Comparison of ENCODE assay signal across 20 cellular contexts in the genomic region with DNA sequence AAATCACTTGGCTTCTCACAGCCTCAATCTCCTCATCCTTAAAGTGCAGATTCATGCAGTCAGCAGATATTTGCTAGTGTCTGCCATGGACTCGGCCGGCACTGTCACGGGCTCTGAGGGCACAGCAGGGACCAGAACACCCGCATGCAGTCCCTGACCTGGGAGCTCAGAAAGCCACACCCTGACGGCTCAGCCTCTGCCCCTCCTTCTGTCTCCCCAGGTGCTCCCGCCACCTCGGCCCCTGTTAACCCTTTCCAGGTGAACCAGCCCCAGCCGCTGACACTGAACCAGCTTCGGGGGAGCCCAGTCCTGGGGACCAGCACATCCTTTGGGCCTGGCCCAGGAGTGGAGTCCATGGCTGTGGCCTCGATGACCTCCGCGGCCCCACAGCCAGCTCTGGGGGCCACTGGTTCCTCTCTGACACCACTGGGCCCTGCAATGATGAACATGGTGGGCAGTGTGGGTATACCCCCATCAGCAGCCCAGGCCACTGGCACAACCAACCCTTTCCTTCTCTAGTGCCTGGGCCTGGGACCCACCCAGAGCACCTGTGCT. TPM values are rescaled to one million over a fixed set of nuclear protein-coding genes. Genes with fewer than 3 reads are reported as not detected.
DNase-seq lines count a peak whose midpoint lies in the region; TF ChIP-seq lines count a peak whose summit lies in the region.
"Had no signal": no experiment of that assay in that cellular context is flagged by ENCODE, and none has a peak within 500 bp of the region (broad histone marks: within the 10 kb centered on the region; RNA-seq: fewer than 3 reads in every experiment).

No MANE protein-coding gene starts in this region.

- H3K4me1 ChIP-seq in endodermal cell (ENCODE audit: control insufficient read depth, insufficient read depth, low read length) (no peaks in the 10 kb centered on the region), OCI-LY7 (ENCODE audit: insufficient read depth, low read length, poor library complexity, severe bottlenecking) (peaks cover 3% of the 10 kb centered on the region)

- H3K9ac ChIP-seq in endodermal cell (ENCODE audit: extremely low read depth, low read length, poor library complexity, severe bottlenecking), result no peak overlapping the region

- H3K4me3 Mint-ChIP-seq in endodermal cell (no peak overlapping the region), mesothelial cell of epicardium (no peak overlapping the region)
- H3K4me3 Mint-ChIP-seq: HFFc6 had no signal

- no TSS peak for BruUV-seq in OCI-LY7 (replicated peaks; lab: Mats Ljungman, UMichigan)

- H3K4me2 ChIP-seq in OCI-LY7 (ENCODE audit: low read length), result no peak overlapping the region

- CTCF ChIA-PET in OCI-LY7 (lab: Charles Lee; ENCODE audit: unreplicated experiment), result interaction anchor here (0.7 kb wide), 1 partner anchor 309 kb away, joined by 3 read pairs; no protein-coding TSS in a partner anchor

- WGBS in endodermal cell (ENCODE audit: insufficient coverage in 1 of 2, insufficient read length in 1 of 2), 2 experiments, result 84 to 88% methylated on average over 4 to 12 of the region's 12 CpGs

- H3K4me1 Mint-ChIP-seq in endodermal cell (peaks cover 7% of the 10 kb centered on the region), mesothelial cell of epicardium (peaks cover 5% of the 10 kb centered on the region)

- POLR2A ChIA-PET in OCI-LY7 (lab: Charles Lee), result no interaction called here

- no peaks in the 10 kb centered on the region for H3K9me3 Mint-ChIP-seq in endodermal cell
- no peaks in the 10 kb centered on the region for H3K9me3 Mint-ChIP-seq in mesothelial cell of epicardium
- H3K9me3 Mint-ChIP-seq: HFFc6 had no signal

- H2AFZ ChIP-seq in OCI-LY7 (ENCODE audit: low read length), result no peak overlapping the region

- H3K27ac Mint-ChIP-seq in endodermal cell (no peak overlapping the region), mesothelial cell of epicardium (no peak overlapping the region)
- H3K27ac Mint-ChIP-seq: HFFc6 had no signal

- no peaks in the 10 kb centered on the region for H3K9me2 ChIP-seq in OCI-LY7 (ENCODE audit: insufficient read depth, low read length)

- H4K20me1 ChIP-seq in OCI-LY7 (ENCODE audit: insufficient read depth, low read length), result no peaks in the 10 kb centered on the region

- TF ChIP-seq CTCF in endodermal cell (conservative IDR thresholded peaks at IDR 0.05) (no peak), mesothelial cell of epicardium (IDR thresholded peaks at IDR 0.05; ENCODE audit: unreplicated experiment) (no peak), OCI-LY7 (conservative IDR thresholded peaks at IDR 0.05; ENCODE audit: low read length) (no peak)

- peaks cover 34% of the 10 kb centered on the region for H3K36me3 ChIP-seq in endodermal cell (ENCODE audit: control insufficient read depth, insufficient read depth, low read length)
- no peaks in the 10 kb centered on the region for H3K36me3 ChIP-seq in OCI-LY7 (ENCODE audit: insufficient read depth, low read length)

- H3K36me3 Mint-ChIP-seq in endodermal cell (ENCODE audit: low read depth) (peaks cover 18% of the 10 kb centered on the region), mesothelial cell of epicardium (peaks cover 5% of the 10 kb centered on the region)

- DNase-seq in activated effector memory CD4-positive, alpha-beta T cell treated with anti-CD3 and anti-CD28 coated beads, Interleukin-2, amount 50 U/mL, for 16 hours, result peak; percentile 49
- no peak for DNase-seq in activated effector memory CD4-positive, alpha-beta T cell treated with Interleukin-2 at 50 U/mL for 16 hours
- peak; percentile 72 for DNase-seq in endodermal cell
- peak; percentile 69 for DNase-seq in posterior vena cava (ENCODE audit: low spot score)
- DNase-seq in SHP77 (lab: John Stamatoyannopoulos, UW), result no peak
- no peak for DNase-seq in activated gamma-delta T cell (lab: John Stamatoyannopoulos, UW)
- DNase-seq in mesothelial cell of epicardium (ENCODE audit: low spot score in 2 of 2, unreplicated experiment in 2 of 2), result no peak
- no peak for DNase-seq in OCI-LY7 (ENCODE audit: low spot score)
- DNase-seq: DMS79, HFFc6, KG1, NCI-H1105, NCI-H146, NCI-H2029, NCI-H226, NCI-H510A treated with DMSO at 0.1 percent for 48 hours, NCI-H748 treated with DMSO at 0.1 percent for 48 hours had no signal

- no peaks in the 10 kb centered on the region for H3K79me2 ChIP-seq in OCI-LY7 (ENCODE audit: insufficient read depth, low read depth, low read length)

- no peak overlapping the region for H3K27ac ChIP-seq in endodermal cell (ENCODE audit: low read depth, low read length)
- H3K27ac ChIP-seq in OCI-LY7 (ENCODE audit: low read depth, low read length, poor library complexity, severe bottlenecking), result no peak overlapping the region
- H3K27ac ChIP-seq: C4-2B, SJSA1 had no signal

- H3K4me3 ChIP-seq in endodermal cell (ENCODE audit: low read length) (no peak overlapping the region), OCI-LY7 (ENCODE audit: low read depth, low read length, poor library complexity, severe bottlenecking) (no peak overlapping the region)
- H3K4me3 ChIP-seq: SJSA1 had no signal

- no peaks in the 10 kb centered on the region for H3K9me3 ChIP-seq in endodermal cell (ENCODE audit: control insufficient read depth, low read length)
- H3K9me3 ChIP-seq in OCI-LY7 (ENCODE audit: low read length), result no peaks in the 10 kb centered on the region
- H3K9me3 ChIP-seq: SJSA1 had no signal

- H3K27me3 ChIP-seq in endodermal cell (ENCODE audit: control insufficient read depth, insufficient read depth, low read length, poor library complexity, severe bottlenecking), result no peaks in the 10 kb centered on the region
- H3K27me3 ChIP-seq: SJSA1 had no signal

- intact Hi-C loops in posterior vena cava (cut with DNase I) (loop anchor here in 1 of 2 donors (5.0 kb wide), 1 partner anchor 77 kb away; no protein-coding TSS in a partner anchor), OCI-LY7 (cut with micrococcal nuclease; ENCODE audit: unreplicated experiment) (no loop called here)

- H3K27me3 Mint-ChIP-seq in endodermal cell (ENCODE audit: insufficient read depth) (no peaks in the 10 kb centered on the region), mesothelial cell of epicardium (ENCODE audit: low read depth) (no peaks in the 10 kb centered on the region)

RNA-seq across cellular contexts. Expression of gene B9D1, which starts 28.7 kb away (rescaled TPM):
- total RNA-seq in endodermal cell, result 10 to 100 TPM; 37.7 to 42.8 TPM
- polyA plus RNA-seq in endodermal cell (2013, experiment 1 of 2), result 28.5 TPM
- polyA plus RNA-seq in endodermal cell (2013, experiment 2 of 2), result 25.0 TPM
- total RNA-seq in posterior vena cava, result 1 to 10 TPM; 7.7 to 9.8 TPM
- 20.9 to 26.2 TPM (median 22.2 TPM) in 3 replicates for total RNA-seq in mesothelial cell of epicardium
- 35.8 and 38.1 TPM in 2 replicates for total RNA-seq in OCI-LY7 (2014; rRNA removed; shearing (Covaris generic))
- 21.1 and 24.1 TPM in 2 replicates for total RNA-seq in OCI-LY7 (2022)

RNA-seq across cellular contexts. Expression of gene MAPK7, which starts 44.5 kb away (rescaled TPM):
- total RNA-seq in endodermal cell, result 10 to 100 TPM; 33.3 to 53.4 TPM
- polyA plus RNA-seq in endodermal cell (2013, experiment 1 of 2), result 29.3 TPM
- polyA plus RNA-seq in endodermal cell (2013, experiment 2 of 2), result 25.5 TPM
- 10 to 100 TPM; 28.8 to 29.2 TPM for total RNA-seq in posterior vena cava
- 46.0 to 49.0 TPM (median 47.6 TPM) in 3 replicates for total RNA-seq in mesothelial cell of epicardium
- 8.1 and 8.2 TPM in 2 replicates for total RNA-seq in OCI-LY7 (2014; rRNA removed; shearing (Covaris generic))
- total RNA-seq in OCI-LY7 (2022), result 16.5 and 19.3 TPM in 2 replicates

RNA-seq across cellular contexts. Expression of gene MFAP4, which starts 53.2 kb away (rescaled TPM):
- total RNA-seq in endodermal cell (10 to 100 TPM; 11.1 to 36.8 TPM), posterior vena cava (100 to 1,000 TPM; 231 to 371 TPM), mesothelial cell of epicardium (194 to 213 TPM (median 210 TPM) in 3 replicates), OCI-LY7 (2022) (0.31 and 0.65 TPM in 2 replicates)
- polyA plus RNA-seq in endodermal cell (2013, experiment 1 of 2), result 20.4 TPM
- 18.1 TPM for polyA plus RNA-seq in endodermal cell (2013, experiment 2 of 2)
- not detected in 2 replicates for total RNA-seq in OCI-LY7 (2014; rRNA removed; shearing (Covaris generic))
- total RNA-seq: A172 had no signal

Comparison
In these comparisons a context has a peak if more than half of its experiments do, and no peak if none do; other contexts are left out.
1. DNase-seq: peak in activated effector memory CD4-positive, alpha-beta T cell treated with anti-CD3 and anti-CD28 coated beads, Interleukin-2, amount 50 U/mL, for 16 hours (single experiment), endodermal cell (single experiment) and posterior vena cava (single experiment); none in activated effector memory CD4-positive, alpha-beta T cell treated with Interleukin-2 at 50 U/mL for 16 hours (single experiment), SHP77 (0 of 2), activated gamma-delta T cell (single experiment), mesothelial cell of epicardium (0 of 2) and OCI-LY7 (single experiment).
2. RNA of gene MFAP4, which starts 53.2 kb away (total RNA-seq): 231 to 371 TPM in posterior vena cava, 194 to 213 TPM in mesothelial cell of epicardium and 11.1 to 36.8 TPM in endodermal cell; 0.31 to 0.65 TPM in OCI-LY7; every median in the first group is over 4 times any median in the second.